ENCODE assay signal across 26 cellular contexts in genomic region chr10:8731415-8732110, GRCh38.
"Had no signal": no experiment of that assay in that cellular context is flagged by ENCODE, and none has a peak within 500 bp of the region (broad histone marks: within the 10 kb centered on the region; RNA-seq: fewer than 3 reads in every experiment).

No MANE protein-coding gene starts in this region.

- H3K4me1 ChIP-seq: esophagus muscularis mucosa, foreskin keratinocyte, gastroesophageal sphincter, heart left ventricle, left lung, pancreas, right atrium auricular region, suprapubic skin, transverse colon, vagina had no signal

- H3K79me2 ChIP-seq: hepatocyte had no signal

- H3K27ac ChIP-seq: dorsolateral prefrontal cortex, esophagus muscularis mucosa, foreskin keratinocyte, gastroesophageal sphincter, heart left ventricle, hepatocyte, left lung, neutrophil, pancreas, right atrium auricular region, suprapubic skin, transverse colon, vagina had no signal

- ATAC-seq: foreskin keratinocyte; gastroesophageal sphincter; heart left ventricle; left lung; naive thymus-derived CD4-positive, alpha-beta T cell; pancreas; sciatic nerve; stimulated activated naive CD8-positive, alpha-beta T cell treated with anti-CD3 and anti-CD28 coated beads, Interleukin-15, amount 100 ng/mL, for 72 hours had no signal

- DNase-seq: dorsolateral prefrontal cortex; effector CD8-positive, alpha-beta T cell; foreskin keratinocyte; heart left ventricle; kidney; left lung; mesenchymal stem cell; midbrain; naive thymus-derived CD4-positive, alpha-beta T cell; pancreas; stimulated activated CD4-positive, alpha-beta T cell treated with anti-CD3 and anti-CD28 coated beads, Interleukin-12 subunit alpha, Interleukin-12 subunit beta, amount 100 ng/mL, for 4 hours; stimulated activated CD4-positive, alpha-beta T cell treated with anti-CD3 and anti-CD28 coated beads, Interleukin-1b, Interleukin-23, amount 100 ng/mL, for 48 hours; stimulated activated CD4-positive, alpha-beta T cell treated with anti-CD3 and anti-CD28 coated beads, Interleukin-4, amount 100 ng/mL, for 1 hour; stimulated activated CD8-positive, alpha-beta memory T cell treated with anti-CD3 and anti-CD28 coated beads, Interleukin-4, amount 100 ng/mL, for 48 hours; stimulated activated naive CD4-positive, alpha-beta T cell; stimulated activated naive CD8-positive, alpha-beta T cell treated with anti-CD3 and anti-CD28 coated beads, Interleukin-15, amount 100 ng/mL, for 72 hours; transverse colon had no signal

- H3K4me3 ChIP-seq: dorsolateral prefrontal cortex, esophagus muscularis mucosa, gastroesophageal sphincter, heart left ventricle, hepatocyte, left lung, pancreas, right atrium auricular region, smooth muscle cell, suprapubic skin, transverse colon, vagina had no signal

- H3K36me3 ChIP-seq: esophagus muscularis mucosa, gastroesophageal sphincter, heart left ventricle, left lung, neutrophil, pancreas, right atrium auricular region, suprapubic skin, transverse colon, vagina had no signal

- H3K27me3 ChIP-seq: esophagus muscularis mucosa, foreskin keratinocyte, gastroesophageal sphincter, heart left ventricle, hepatocyte, left lung, neutrophil, pancreas, suprapubic skin, vagina had no signal

- H2AFZ ChIP-seq: hepatocyte had no signal

- H3K9me3 ChIP-seq: esophagus muscularis mucosa, gastroesophageal sphincter, heart left ventricle, left lung, neutrophil, pancreas, right atrium auricular region, suprapubic skin, transverse colon, vagina had no signal

- H3K4me2 ChIP-seq: hepatocyte, smooth muscle cell had no signal
